Comparison of ENCODE assay signal across 22 cellular contexts in the genomic region with DNA sequence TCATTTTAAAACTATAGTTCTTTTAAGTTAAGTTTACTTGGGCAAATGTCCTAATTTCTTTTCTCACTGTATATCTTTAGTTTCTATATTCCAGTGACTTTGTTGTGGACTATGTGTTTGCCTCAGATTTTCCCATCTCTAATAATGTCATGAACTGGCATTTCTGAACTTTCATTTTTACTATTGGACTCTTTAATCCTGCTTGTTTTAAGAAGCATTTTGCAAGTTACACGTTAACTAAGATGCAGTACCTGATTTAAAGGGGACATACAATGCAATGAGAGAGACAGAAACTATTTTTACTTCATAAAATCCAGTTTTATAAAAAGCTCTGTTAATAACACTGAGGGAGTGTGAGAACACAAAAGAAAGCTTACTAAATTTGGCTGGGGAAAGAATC. TPM values are rescaled to one million over a fixed set of nuclear protein-coding genes. Genes with fewer than 3 reads are reported as not detected.
DNase-seq lines count a peak whose midpoint lies in the region; ATAC-seq and TF ChIP-seq lines count a peak whose summit lies in the region.
"Had no signal": no experiment of that assay in that cellular context is flagged by ENCODE, and none has a peak within 500 bp of the region (broad histone marks: within the 10 kb centered on the region; RNA-seq: fewer than 3 reads in every experiment).

No MANE protein-coding gene starts in this region.

- H2AFZ ChIP-seq in GM23248 (0 out of 2 replicates have a peak overlapping the region, but pooled peaks have one; percentile 17), mammary epithelial cell (ENCODE audit: low read depth, low read length) (peak overlapping the region; percentile 35)

- no TSS peak for BruUV-seq in mammary epithelial cell (replicated peaks; lab: Mats Ljungman, UMichigan)

- intact Hi-C loops in mammary epithelial cell (cut with micrococcal nuclease): loop anchor here (5.0 kb wide), 1 partner anchor 208 kb away; no protein-coding TSS in a partner anchor
- intact Hi-C loops in spleen (cut with DNase I; ENCODE audit: low total_unique reads): no loop called here

- H3K27ac ChIP-seq in GM23248 (peak overlapping the region; percentile 99), mammary epithelial cell (ENCODE audit: insufficient read depth, low read depth, low read length) (peak overlapping the region; percentile 100), liver (ENCODE audit: low read depth in 1 of 2, low read length in 2 of 2) (peak overlapping the region; percentile 56 to 96), spleen (peak overlapping the region in 5 of 8 donors; percentile 5 to 84 (median 63))
- H3K27ac ChIP-seq: WERI-Rb-1 had no signal

- CTCF ChIA-PET in mammary epithelial cell (lab: Charles Lee; ENCODE audit: low non-redundant PET): no interaction called here

- no peak for TF ChIP-seq CTCF in mammary epithelial cell (conservative IDR thresholded peaks at IDR 0.05 in 1 of 2, IDR thresholded peaks at IDR 0.05 in 1 of 2; ENCODE audit: extremely low read depth in 1 of 2, insufficient read depth in 1 of 2, low read depth in 1 of 2, low read length in 2 of 2)
- no peak for TF ChIP-seq CTCF in liver (IDR thresholded peaks at IDR 0.05; ENCODE audit: low read depth, low read length, missing input control)
- no peak for TF ChIP-seq CTCF in spleen (IDR thresholded peaks at IDR 0.05 in 8 of 11, conservative IDR thresholded peaks at IDR 0.05 in 3 of 11)

- no peaks in the 10 kb centered on the region for H3K36me3 ChIP-seq in GM23248 (ENCODE audit: low read depth)
- no peaks in the 10 kb centered on the region for H3K36me3 ChIP-seq in mammary epithelial cell (ENCODE audit: insufficient read depth, low read length)
- H3K36me3 ChIP-seq in liver (ENCODE audit: control insufficient read depth in 4 of 4, insufficient read depth in 3 of 4, low read depth in 1 of 4, low read length in 3 of 4): peaks cover 0 to under 1% (median 0%) of the 10 kb centered on the region in 4 donors
- H3K36me3 ChIP-seq in spleen: no peaks in the 10 kb centered on the region
- H3K36me3 ChIP-seq: WERI-Rb-1 had no signal

- in situ Hi-C loops in GM23248 (cut with MboI): no loop called here
- in situ Hi-C loops in mammary epithelial cell (cut with MboI; ENCODE audit: low sequenced_read_pairs in 2 of 2): loop anchor here in 1 of 2 donors (5.0 to 10.0 kb wide), 3 partner anchors 38 to 66 kb away; no protein-coding TSS in a partner anchor

- H4K20me1 ChIP-seq in GM23248 (ENCODE audit: insufficient read depth) (no peaks in the 10 kb centered on the region), mammary epithelial cell (ENCODE audit: insufficient read depth, low read length) (no peaks in the 10 kb centered on the region)

- H3K27me3 ChIP-seq in GM23248 (replicated peaks; ENCODE audit: insufficient read depth) (no peaks in the 10 kb centered on the region), mammary epithelial cell (ENCODE audit: insufficient read depth, low read length) (no peaks in the 10 kb centered on the region), liver (ENCODE audit: control insufficient read depth in 4 of 4, insufficient read depth in 4 of 4, low read length in 3 of 4) (no peaks in the 10 kb centered on the region), spleen (replicated peaks in 1 of 7) (no peaks in the 10 kb centered on the region)
- H3K27me3 ChIP-seq: dorsolateral prefrontal cortex had no signal

- WGBS in GM23248 (ENCODE audit: low coverage in 1 of 2, low lambda C conversion rate in 2 of 2, missing lambda C conversion rate in 2 of 2), 2 experiments: 33 to 37% methylated on average over 1 of the region's 1 CpG
- 11% methylated on average over 1 of the region's 1 CpG for WGBS in mammary epithelial cell (ENCODE audit: low coverage, missing lambda C conversion rate)
- WGBS in liver: 9% methylated on average over 1 of the region's 1 CpG
- 33 to 56% (median 41%) methylated on average over 1 of the region's 1 CpG for WGBS in spleen, 5 donors

- H3K9ac ChIP-seq in GM23248 (peak overlapping the region; percentile 32), mammary epithelial cell (ENCODE audit: insufficient read depth, low read length) (peak overlapping the region; percentile 42), liver (ENCODE audit: low read depth in 1 of 2, low read length in 2 of 2) (peak overlapping the region in 1 of 2 donors; percentile 29)

- H3K4me2 ChIP-seq in GM23248 (ENCODE audit: unreplicated experiment) (peak overlapping the region; percentile 58), mammary epithelial cell (ENCODE audit: insufficient read depth, low read depth, low read length) (peak overlapping the region; percentile 62)

- peaks cover 36% of the 10 kb centered on the region for H3F3A ChIP-seq in GM23248 (ENCODE audit: insufficient read depth)

- H3K9me3 ChIP-seq in GM23248 (ENCODE audit: low read depth): no peaks in the 10 kb centered on the region
- peaks cover 3% of the 10 kb centered on the region for H3K9me3 ChIP-seq in mammary epithelial cell (replicated peaks; ENCODE audit: insufficient read depth, low read length)
- H3K9me3 ChIP-seq in liver (ENCODE audit: control insufficient read depth in 4 of 4, low read length in 3 of 4): no peaks in the 10 kb centered on the region
- no peaks in the 10 kb centered on the region for H3K9me3 ChIP-seq in spleen
- H3K9me3 ChIP-seq: mucosa of descending colon had no signal

- no peaks in the 10 kb centered on the region for H3K9me2 ChIP-seq in GM23248 (ENCODE audit: insufficient read depth)

- H3K4me1 ChIP-seq in GM23248 (ENCODE audit: insufficient read depth): peaks cover 45% of the 10 kb centered on the region
- H3K4me1 ChIP-seq in mammary epithelial cell (ENCODE audit: insufficient read depth, low read length): peaks cover 36% of the 10 kb centered on the region
- peaks cover 4 to 21% (median 12%) of the 10 kb centered on the region in 4 donors for H3K4me1 ChIP-seq in liver (ENCODE audit: control insufficient read depth in 4 of 4, insufficient read depth in 4 of 4, low read length in 3 of 4)
- peaks cover 0 to 9% (median 0%) of the 10 kb centered on the region in 6 donors for H3K4me1 ChIP-seq in spleen

- no peak for ATAC-seq in HG03442 (IDR thresholded peaks at IDR 0.05; ENCODE audit: unreplicated experiment)
- ATAC-seq: activated naive CD4-positive, alpha-beta T cell treated with anti-CD3 and anti-CD28 coated beads, Interleukin-2, amount 50 U/mL, for 72 hours; left colon; mucosa of descending colon had no signal

- H3K79me2 ChIP-seq in GM23248 (ENCODE audit: insufficient read depth) (no peaks in the 10 kb centered on the region), mammary epithelial cell (ENCODE audit: insufficient read depth, low read length) (no peaks in the 10 kb centered on the region)

- peak; percentile 14 for DNase-seq in GM23248
- DNase-seq in mammary epithelial cell: no peak
- no peak for DNase-seq in spleen
- no peak for DNase-seq in NAMALWA (ENCODE audit: low spot score)
- DNase-seq in OCI-M2 (lab: John Stamatoyannopoulos, UW; ENCODE audit: unreplicated experiment): no peak
- DNase-seq in COLO668 (lab: John Stamatoyannopoulos, UW; ENCODE audit: unreplicated experiment): no peak
- DNase-seq: activated CD4-positive, alpha-beta T cell treated with anti-CD3 and anti-CD28 coated beads, Interleukin-2, amount 10 ng/mL, durations not matched to agents 24 days and 14 days; dorsolateral prefrontal cortex; H9; head of caudate nucleus; Kasumi-1; left colon; mucosa of descending colon; NCI-H1092; NCI-H1930; posterior cingulate gyrus; RPMI8226; substantia nigra; WERI-Rb-1 had no signal

- no peak for TF ChIP-seq POLR2A in spleen (IDR thresholded peaks at IDR 0.05)

- TF ChIP-seq RAD21 in liver (IDR thresholded peaks at IDR 0.05): peak in 1 of 2 donors; percentile 36

- no peak overlapping the region for H3K4me3 ChIP-seq in GM23248
- H3K4me3 ChIP-seq in mammary epithelial cell (replicated peaks in 1 of 3; ENCODE audit: insufficient read depth in 1 of 3, low read depth in 2 of 3, low read length in 3 of 3): peak overlapping the region in 1 of 3 experiments; percentile 11
- no peak overlapping the region for H3K4me3 ChIP-seq in liver (ENCODE audit: low read depth in 1 of 3, low read length in 3 of 3)
- H3K4me3 ChIP-seq in spleen: no peak overlapping the region
- H3K4me3 ChIP-seq: dorsolateral prefrontal cortex, mucosa of descending colon had no signal

- dilution Hi-C loops in mammary epithelial cell (cut with HindIII; ENCODE audit: low sequenced_read_pairs): no loop called here

TF ChIP-seq in liver, 16 proteins besides CTCF, POLR2A, EP300 and RAD21 (continues in another document):
- TF ChIP-seq HNF4G (IDR thresholded peaks at IDR 0.05): no peak
- peak; percentile 28 for TF ChIP-seq YY1 (IDR thresholded peaks at IDR 0.05)
- TF ChIP-seq, protein P1, sequence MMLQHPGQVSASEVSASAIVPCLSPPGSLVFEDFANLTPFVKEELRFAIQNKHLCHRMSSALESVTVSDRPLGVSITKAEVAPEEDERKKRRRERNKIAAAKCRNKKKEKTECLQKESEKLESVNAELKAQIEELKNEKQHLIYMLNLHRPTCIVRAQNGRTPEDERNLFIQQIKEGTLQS (IDR thresholded peaks at IDR 0.05): no peak
- no peak for TF ChIP-seq SP1 (IDR thresholded peaks at IDR 0.05)
- TF ChIP-seq FOXA2 (IDR thresholded peaks at IDR 0.05): no peak
- TF ChIP-seq, protein P2, sequence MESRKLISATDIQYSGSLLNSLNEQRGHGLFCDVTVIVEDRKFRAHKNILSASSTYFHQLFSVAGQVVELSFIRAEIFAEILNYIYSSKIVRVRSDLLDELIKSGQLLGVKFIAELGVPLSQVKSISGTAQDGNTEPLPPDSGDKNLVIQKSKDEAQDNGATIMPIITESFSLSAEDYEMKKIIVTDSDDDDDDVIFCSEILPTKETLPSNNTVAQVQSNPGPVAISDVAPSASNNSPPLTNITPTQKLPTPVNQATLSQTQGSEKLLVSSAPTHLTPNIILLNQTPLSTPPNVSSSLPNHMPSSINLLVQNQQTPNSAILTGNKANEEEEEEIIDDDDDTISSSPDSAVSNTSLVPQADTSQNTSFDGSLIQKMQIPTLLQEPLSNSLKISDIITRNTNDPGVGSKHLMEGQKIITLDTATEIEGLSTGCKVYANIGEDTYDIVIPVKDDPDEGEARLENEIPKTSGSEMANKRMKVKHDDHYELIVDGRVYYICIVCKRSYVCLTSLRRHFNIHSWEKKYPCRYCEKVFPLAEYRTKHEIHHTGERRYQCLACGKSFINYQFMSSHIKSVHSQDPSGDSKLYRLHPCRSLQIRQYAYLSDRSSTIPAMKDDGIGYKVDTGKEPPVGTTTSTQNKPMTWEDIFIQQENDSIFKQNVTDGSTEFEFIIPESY (IDR thresholded peaks at IDR 0.05): peak; percentile 31
- TF ChIP-seq GABPA (IDR thresholded peaks at IDR 0.05 in 1 of 2, conservative IDR thresholded peaks at IDR 0.05 in 1 of 2): no peak
- no peak for TF ChIP-seq FOXA1 (IDR thresholded peaks at IDR 0.05)

RNA-seq across cellular contexts. Expression of a gene that starts 58.6 kb away (rescaled TPM):
- total RNA-seq in GM23248 (2014; rRNA removed; shearing (Covaris generic)): 60.6 and 63.9 TPM in 2 replicates
- polyA plus RNA-seq in GM23248 (2016; fragmentation: Nextera tagmentation; extraction: Ambion mirVana): 53.3 and 55.6 TPM in 2 replicates
- total RNA-seq in mammary epithelial cell: 100 to 1,000 TPM in 1 of 2 donors, 10 to 100 TPM in 1; 95.5 to 153 TPM
- polyA plus RNA-seq in mammary epithelial cell: 21.1 TPM
- 55.5 TPM for polyA minus RNA-seq in mammary epithelial cell
- total RNA-seq in liver: 10 to 100 TPM; 22.6 to 42.9 TPM
- 10 to 100 TPM in 1 of 2 donors, 1 to 10 TPM in 1; 9.7 to 21.9 TPM for polyA plus RNA-seq in liver
- 10 to 100 TPM; 28.3 to 78.6 (median 50.9) TPM for total RNA-seq in spleen
- 10 to 100 TPM in 2 of 3 donors, 1 to 10 TPM in 1; 4.7 to 18.8 (median 13.4) TPM for polyA plus RNA-seq in spleen
